Comparison of ENCODE assay signal across 1 cellular context in the genomic region with DNA sequence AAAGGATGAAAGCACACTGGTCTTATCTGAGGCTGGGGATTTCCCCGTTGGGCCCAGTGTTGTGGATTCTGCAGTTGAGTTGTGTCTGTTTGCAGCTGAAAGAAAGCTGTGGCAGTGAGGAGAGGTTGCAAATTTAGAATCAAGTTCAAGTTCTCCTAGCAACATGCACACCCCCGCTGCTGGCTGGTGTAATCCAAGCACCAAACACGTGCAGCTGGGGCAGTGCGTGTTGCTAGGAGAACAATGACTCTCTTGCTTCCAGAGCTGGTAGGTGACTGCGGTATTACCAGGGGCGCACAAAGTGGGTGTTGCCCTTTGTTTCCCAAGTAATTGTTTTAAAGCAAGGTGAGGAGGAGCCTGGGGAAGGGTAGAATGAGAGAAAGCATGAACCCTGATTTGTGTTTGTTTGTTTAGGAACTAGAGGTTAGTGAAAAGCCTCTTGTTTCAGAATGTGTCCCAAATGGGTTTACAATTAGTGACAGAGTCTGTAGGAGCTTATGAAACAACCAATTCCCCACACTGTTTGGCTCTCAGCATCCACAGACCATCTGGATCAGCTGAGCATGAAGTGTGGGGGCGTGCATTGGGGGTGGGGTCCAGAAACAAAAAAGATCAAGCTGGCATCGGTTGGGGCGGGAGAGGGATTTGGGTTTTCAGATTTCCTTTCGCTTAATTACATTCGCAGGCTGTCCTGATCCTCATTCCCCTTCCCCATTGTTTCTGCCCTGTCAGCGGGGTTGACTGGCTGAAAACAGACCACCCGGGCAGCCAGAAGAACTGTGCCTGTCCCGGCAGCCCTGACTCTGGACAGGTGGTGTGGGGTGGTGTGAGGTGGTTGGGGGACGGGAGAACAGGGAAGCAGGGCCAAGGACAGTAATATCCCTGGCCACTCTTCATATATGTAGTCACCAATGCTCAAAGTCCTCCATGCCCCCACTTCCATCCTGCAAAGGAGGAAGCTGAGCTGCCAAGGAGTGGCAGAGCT.
TF ChIP-seq lines count a peak whose summit lies in the region.

No MANE protein-coding gene starts in this region.

TF ChIP-seq in K562, 482 proteins besides CTCF, POLR2A, EP300 and RAD21 (continued from another document):
- no peak for TF ChIP-seq ZFP91 (CRISPR knock-in tag; IDR thresholded peaks at IDR 0.05)
- no peak for TF ChIP-seq THRAP3 (IDR thresholded peaks at IDR 0.05; ENCODE audit: borderline replicate concordance)
- TF ChIP-seq ZNF695 (CRISPR knock-in tag; IDR thresholded peaks at IDR 0.05), result no peak
- no peak for TF ChIP-seq ZNF140 (CRISPR knock-in tag; IDR thresholded peaks at IDR 0.05)
- TF ChIP-seq, protein P1, sequence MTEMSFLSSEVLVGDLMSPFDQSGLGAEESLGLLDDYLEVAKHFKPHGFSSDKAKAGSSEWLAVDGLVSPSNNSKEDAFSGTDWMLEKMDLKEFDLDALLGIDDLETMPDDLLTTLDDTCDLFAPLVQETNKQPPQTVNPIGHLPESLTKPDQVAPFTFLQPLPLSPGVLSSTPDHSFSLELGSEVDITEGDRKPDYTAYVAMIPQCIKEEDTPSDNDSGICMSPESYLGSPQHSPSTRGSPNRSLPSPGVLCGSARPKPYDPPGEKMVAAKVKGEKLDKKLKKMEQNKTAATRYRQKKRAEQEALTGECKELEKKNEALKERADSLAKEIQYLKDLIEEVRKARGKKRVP (CRISPR knock-in tag; IDR thresholded peaks at IDR 0.05), result peak; percentile 50; the same call in 1 of the 2 replicates
- TF ChIP-seq BHLHE40 (IDR thresholded peaks at IDR 0.05; ENCODE audit: low read length), result peak; percentile 95
- no peak for TF ChIP-seq NR2C1 (IDR thresholded peaks at IDR 0.05)
- no peak for TF ChIP-seq NR2C1 (tag; IDR thresholded peaks at IDR 0.05)
- TF ChIP-seq, protein P2, sequence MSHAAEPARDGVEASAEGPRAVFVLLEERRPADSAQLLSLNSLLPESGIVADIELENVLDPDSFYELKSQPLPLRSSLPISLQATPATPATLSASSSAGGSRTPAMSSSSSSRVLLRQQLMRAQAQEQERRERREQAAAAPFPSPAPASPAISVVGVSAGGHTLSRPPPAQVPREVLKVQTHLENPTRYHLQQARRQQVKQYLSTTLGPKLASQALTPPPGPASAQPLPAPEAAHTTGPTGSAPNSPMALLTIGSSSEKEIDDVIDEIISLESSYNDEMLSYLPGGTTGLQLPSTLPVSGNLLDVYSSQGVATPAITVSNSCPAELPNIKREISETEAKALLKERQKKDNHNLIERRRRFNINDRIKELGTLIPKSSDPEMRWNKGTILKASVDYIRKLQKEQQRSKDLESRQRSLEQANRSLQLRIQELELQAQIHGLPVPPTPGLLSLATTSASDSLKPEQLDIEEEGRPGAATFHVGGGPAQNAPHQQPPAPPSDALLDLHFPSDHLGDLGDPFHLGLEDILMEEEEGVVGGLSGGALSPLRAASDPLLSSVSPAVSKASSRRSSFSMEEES (CRISPR knock-in tag; IDR thresholded peaks at IDR 0.05), result no peak
- TF ChIP-seq ZNF551 (CRISPR knock-in tag; IDR thresholded peaks at IDR 0.05), result no peak
- TF ChIP-seq ZNF583 (CRISPR knock-in tag; IDR thresholded peaks at IDR 0.05), result no peak
- TF ChIP-seq HSF4 (CRISPR knock-in tag; IDR thresholded peaks at IDR 0.05; ENCODE audit: borderline replicate concordance), result no peak
- no peak for TF ChIP-seq BCOR (IDR thresholded peaks at IDR 0.05)
- no peak for TF ChIP-seq MAFG (tag; conservative IDR thresholded peaks at IDR 0.05)
- TF ChIP-seq RBBP5 (IDR thresholded peaks at IDR 0.05; ENCODE audit: borderline replicate concordance, insufficient read depth, low read length, poor library complexity, severe bottlenecking), result no peak
- no peak for TF ChIP-seq TAF9B (IDR thresholded peaks at IDR 0.05; ENCODE audit: partially characterized antibody)
- no peak for TF ChIP-seq ZNF217 (CRISPR knock-in tag; IDR thresholded peaks at IDR 0.05)
- no peak for TF ChIP-seq EHMT2 (IDR thresholded peaks at IDR 0.05)
- TF ChIP-seq MAZ (CRISPR knock-in tag; conservative IDR thresholded peaks at IDR 0.05 in 1 of 2, IDR thresholded peaks at IDR 0.05 in 1 of 2), result 0 out of 4 replicates have a peak, but pooled peaks of 1 of the 2 experiments have one; percentile 31
- TF ChIP-seq SOX6 (IDR thresholded peaks at IDR 0.05), result peak; percentile 41; the same call in 1 of the 2 replicates
- no peak for TF ChIP-seq ZNF780A (CRISPR knock-in tag; IDR thresholded peaks at IDR 0.05)
- no peak for TF ChIP-seq LEF1 (IDR thresholded peaks at IDR 0.05)
- no peak for TF ChIP-seq SIN3B (IDR thresholded peaks at IDR 0.05; ENCODE audit: low read depth)
- TF ChIP-seq ILF3 (IDR thresholded peaks at IDR 0.05; ENCODE audit: borderline replicate concordance), result no peak
- TF ChIP-seq FOXK2 (conservative IDR thresholded peaks at IDR 0.05 in 1 of 2, IDR thresholded peaks at IDR 0.05 in 1 of 2; ENCODE audit: low read depth in 2 of 2), result peak; percentile 26 to 44; a peak in 1 of 4 replicates
- TF ChIP-seq SMAD4 (CRISPR knock-in tag; conservative IDR thresholded peaks at IDR 0.05), result no peak
- peak in 1 of 2 experiments; percentile 66; a peak in 2 of 4 replicates for TF ChIP-seq MNT (conservative IDR thresholded peaks at IDR 0.05)
- TF ChIP-seq MYC (IDR thresholded peaks at IDR 0.05; ENCODE audit: low read depth, low read length), result peak; percentile 64; the same call in 1 of the 2 replicates
- TF ChIP-seq MYC (CRISPR knock-in tag; IDR thresholded peaks at IDR 0.05; ENCODE audit: borderline replicate concordance, low read depth), result no peak
- TF ChIP-seq MTA2 (IDR thresholded peaks at IDR 0.05; ENCODE audit: low read depth), result no peak
- TF ChIP-seq FOXJ2 (tag; IDR thresholded peaks at IDR 0.05), result peak; percentile 51; the same call in 1 of the 2 replicates
- no peak for TF ChIP-seq ARHGAP35 (IDR thresholded peaks at IDR 0.05; ENCODE audit: partially characterized antibody)
- TF ChIP-seq, protein P3, sequence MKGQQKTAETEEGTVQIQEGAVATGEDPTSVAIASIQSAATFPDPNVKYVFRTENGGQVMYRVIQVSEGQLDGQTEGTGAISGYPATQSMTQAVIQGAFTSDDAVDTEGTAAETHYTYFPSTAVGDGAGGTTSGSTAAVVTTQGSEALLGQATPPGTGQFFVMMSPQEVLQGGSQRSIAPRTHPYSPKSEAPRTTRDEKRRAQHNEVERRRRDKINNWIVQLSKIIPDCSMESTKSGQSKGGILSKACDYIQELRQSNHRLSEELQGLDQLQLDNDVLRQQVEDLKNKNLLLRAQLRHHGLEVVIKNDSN (CRISPR knock-in tag; IDR thresholded peaks at IDR 0.05), result peak; percentile 48; the same call in 1 of the 2 replicates
- 0 out of 2 replicates have a peak, but pooled peaks have one; percentile 3 for TF ChIP-seq MAFK (IDR thresholded peaks at IDR 0.05; ENCODE audit: low read length)
- TF ChIP-seq CXXC5 (CRISPR knock-in tag; IDR thresholded peaks at IDR 0.05), result peak; percentile 82
- TF ChIP-seq, protein P4, sequence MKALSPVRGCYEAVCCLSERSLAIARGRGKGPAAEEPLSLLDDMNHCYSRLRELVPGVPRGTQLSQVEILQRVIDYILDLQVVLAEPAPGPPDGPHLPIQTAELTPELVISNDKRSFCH (CRISPR knock-in tag; IDR thresholded peaks at IDR 0.05), result no peak
- TF ChIP-seq, protein P4 (tag; IDR thresholded peaks at IDR 0.05), result no peak
- TF ChIP-seq MTA1 (IDR thresholded peaks at IDR 0.05; ENCODE audit: borderline replicate concordance), result no peak
- no peak for TF ChIP-seq ZNF696 (CRISPR knock-in tag; conservative IDR thresholded peaks at IDR 0.05)
- no peak for TF ChIP-seq HNRNPUL1 (IDR thresholded peaks at IDR 0.05; ENCODE audit: low read length)
- TF ChIP-seq DEAF1 (CRISPR knock-in tag; IDR thresholded peaks at IDR 0.05), result no peak
- no peak for TF ChIP-seq POLR2AphosphoS5 (IDR thresholded peaks at IDR 0.05; ENCODE audit: control insufficient read depth, insufficient read depth, low read depth, low read length)
- TF ChIP-seq, protein P5, sequence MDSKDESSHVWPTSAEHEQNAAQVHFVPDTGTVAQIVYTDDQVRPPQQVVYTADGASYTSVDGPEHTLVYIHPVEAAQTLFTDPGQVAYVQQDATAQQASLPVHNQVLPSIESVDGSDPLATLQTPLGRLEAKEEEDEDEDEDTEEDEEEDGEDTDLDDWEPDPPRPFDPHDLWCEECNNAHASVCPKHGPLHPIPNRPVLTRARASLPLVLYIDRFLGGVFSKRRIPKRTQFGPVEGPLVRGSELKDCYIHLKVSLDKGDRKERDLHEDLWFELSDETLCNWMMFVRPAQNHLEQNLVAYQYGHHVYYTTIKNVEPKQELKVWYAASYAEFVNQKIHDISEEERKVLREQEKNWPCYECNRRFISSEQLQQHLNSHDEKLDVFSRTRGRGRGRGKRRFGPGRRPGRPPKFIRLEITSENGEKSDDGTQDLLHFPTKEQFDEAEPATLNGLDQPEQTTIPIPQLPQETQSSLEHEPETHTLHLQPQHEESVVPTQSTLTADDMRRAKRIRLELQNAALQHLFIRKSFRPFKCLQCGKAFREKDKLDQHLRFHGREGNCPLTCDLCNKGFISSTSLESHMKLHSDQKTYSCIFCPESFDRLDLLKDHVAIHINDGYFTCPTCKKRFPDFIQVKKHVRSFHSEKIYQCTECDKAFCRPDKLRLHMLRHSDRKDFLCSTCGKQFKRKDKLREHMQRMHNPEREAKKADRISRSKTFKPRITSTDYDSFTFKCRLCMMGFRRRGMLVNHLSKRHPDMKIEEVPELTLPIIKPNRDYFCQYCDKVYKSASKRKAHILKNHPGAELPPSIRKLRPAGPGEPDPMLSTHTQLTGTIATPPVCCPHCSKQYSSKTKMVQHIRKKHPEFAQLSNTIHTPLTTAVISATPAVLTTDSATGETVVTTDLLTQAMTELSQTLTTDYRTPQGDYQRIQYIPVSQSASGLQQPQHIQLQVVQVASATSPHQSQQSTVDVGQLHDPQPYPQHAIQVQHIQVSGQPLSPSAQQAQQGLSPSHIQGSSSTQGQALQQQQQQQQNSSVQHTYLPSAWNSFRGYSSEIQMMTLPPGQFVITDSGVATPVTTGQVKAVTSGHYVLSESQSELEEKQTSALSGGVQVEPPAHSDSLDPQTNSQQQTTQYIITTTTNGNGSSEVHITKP (IDR thresholded peaks at IDR 0.05; ENCODE audit: partially characterized antibody), result peak; percentile 56
- no peak for TF ChIP-seq SUPT5H (IDR thresholded peaks at IDR 0.05)
